Comparison of ENCODE assay signal across 16 cellular contexts in the genomic region with DNA sequence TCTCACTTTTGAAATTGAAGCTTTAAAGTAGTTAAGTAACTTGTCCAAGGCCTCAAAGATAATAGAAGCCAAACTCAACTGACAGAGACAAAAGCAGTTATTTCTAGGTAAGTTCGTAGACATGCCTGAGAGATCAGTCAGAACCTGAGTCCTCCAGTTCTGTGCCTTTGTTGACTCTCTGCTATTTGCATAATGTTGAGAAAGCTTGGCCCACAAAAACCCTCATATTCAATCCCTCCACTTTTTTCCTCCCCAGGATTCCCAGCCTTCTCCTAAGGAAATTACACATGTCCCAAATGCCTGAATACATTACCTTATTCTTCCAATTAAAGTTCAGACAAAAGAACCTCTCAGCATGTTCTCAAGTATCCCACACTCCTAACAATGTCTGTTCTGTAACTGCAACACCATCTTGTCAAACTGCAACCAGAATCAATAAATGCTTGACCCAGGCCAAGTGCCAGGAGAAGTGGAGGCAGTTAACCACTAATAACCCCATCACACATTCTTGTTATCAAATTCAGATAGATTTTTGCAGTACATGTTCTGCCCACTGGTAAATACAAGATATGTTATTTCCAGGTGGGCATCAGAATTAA.
"Had no signal": no experiment of that assay in that cellular context is flagged by ENCODE, and none has a peak within 500 bp of the region (broad histone marks: within the 10 kb centered on the region; RNA-seq: fewer than 3 reads in every experiment).

No MANE protein-coding gene starts in this region.

- H3K27me3 ChIP-seq: colonic mucosa, left lung, right atrium auricular region, thyroid gland had no signal

- H3K27ac Mint-ChIP-seq: activated naive CD8-positive, alpha-beta T cell had no signal

- H3K27ac ChIP-seq: colonic mucosa, left lung, right atrium auricular region, thyroid gland, WERI-Rb-1 had no signal

- H3K4me1 Mint-ChIP-seq: central memory CD8-positive, alpha-beta T cell had no signal

- H3K4me3 ChIP-seq: colonic mucosa, left lung, right atrium auricular region, thyroid gland had no signal

- H3K4me3 Mint-ChIP-seq: activated naive CD8-positive, alpha-beta T cell; central memory CD8-positive, alpha-beta T cell had no signal

- H3K4me1 ChIP-seq: colonic mucosa, left lung, right atrium auricular region, thyroid gland had no signal

- H3K27me3 Mint-ChIP-seq: activated naive CD8-positive, alpha-beta T cell; central memory CD8-positive, alpha-beta T cell had no signal

- H3K36me3 Mint-ChIP-seq: activated naive CD8-positive, alpha-beta T cell had no signal

- ATAC-seq: left lung had no signal

- H3K36me3 ChIP-seq: colonic mucosa, left lung, right atrium auricular region, thyroid gland, WERI-Rb-1 had no signal

- H3K9me3 ChIP-seq: colonic mucosa, left lung, right atrium auricular region, thyroid gland had no signal

- DNase-seq: activated CD4-positive, alpha-beta T cell treated with anti-CD3 and anti-CD28 coated beads, Interleukin-2, amount 50 U/mL, for 48 hours; activated T-cell treated with anti-CD3 and anti-CD28 coated beads for 4 hours; amniotic stem cell; colonic mucosa; head of caudate nucleus; left lung; mammary epithelial cell; stimulated activated CD4-positive, alpha-beta T cell treated with anti-CD3 and anti-CD28 coated beads, Interleukin-12 subunit alpha, Interleukin-12 subunit beta, amount 100 ng/mL, for 4 hours; stimulated activated CD4-positive, alpha-beta T cell treated with anti-CD3 and anti-CD28 coated beads, Interleukin-2, amount 100 ng/mL, for 24 hours; stimulated activated naive CD4-positive, alpha-beta T cell treated with Interleukin-2 at 50 U/mL for 16 hours; T-helper 2 cell; thyroid gland; WERI-Rb-1 had no signal
